In the genomic region with DNA sequence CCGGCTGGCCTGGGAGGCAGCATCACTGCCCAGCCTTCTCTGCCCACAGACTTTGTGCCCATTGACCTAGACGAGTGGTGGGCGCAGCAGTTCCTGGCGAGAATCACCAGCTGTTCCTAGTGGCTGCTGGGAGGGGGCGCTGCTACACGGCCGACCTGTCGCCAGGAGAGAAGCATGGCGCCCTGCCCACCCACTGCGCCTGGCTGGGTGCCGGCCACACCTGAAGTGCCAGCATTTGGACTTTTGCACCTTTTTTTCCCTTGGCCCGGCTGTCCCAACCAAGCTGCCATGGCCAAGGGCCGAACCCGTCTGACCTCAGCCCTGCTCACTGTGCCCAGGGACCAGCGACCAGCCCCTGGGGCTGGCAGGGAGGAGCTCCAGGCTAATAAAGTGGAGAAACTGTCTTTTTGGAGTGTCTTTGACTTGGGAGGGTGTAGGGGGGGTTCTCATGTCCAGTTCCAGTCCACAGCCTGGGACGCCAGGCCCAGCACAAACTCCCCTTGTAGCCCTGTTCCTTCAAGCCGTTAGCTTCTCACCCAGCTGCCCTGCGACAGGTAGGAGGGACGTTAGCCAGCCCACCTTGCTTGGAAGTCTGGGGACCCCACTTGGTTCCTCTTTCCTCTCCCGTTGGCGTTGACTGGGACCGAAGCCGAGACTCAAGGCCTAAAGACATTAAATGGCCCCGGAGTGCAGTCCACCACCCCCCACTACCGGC, we compare ENCODE assay signal across 1 cellular context.
TF ChIP-seq lines count a peak whose summit lies in the region.

No MANE protein-coding gene starts in this region.

TF ChIP-seq in HepG2, 621 proteins besides CTCF, POLR2A, EP300 and RAD21 (continued from another document and continues in another):
- TF ChIP-seq, protein P1, sequence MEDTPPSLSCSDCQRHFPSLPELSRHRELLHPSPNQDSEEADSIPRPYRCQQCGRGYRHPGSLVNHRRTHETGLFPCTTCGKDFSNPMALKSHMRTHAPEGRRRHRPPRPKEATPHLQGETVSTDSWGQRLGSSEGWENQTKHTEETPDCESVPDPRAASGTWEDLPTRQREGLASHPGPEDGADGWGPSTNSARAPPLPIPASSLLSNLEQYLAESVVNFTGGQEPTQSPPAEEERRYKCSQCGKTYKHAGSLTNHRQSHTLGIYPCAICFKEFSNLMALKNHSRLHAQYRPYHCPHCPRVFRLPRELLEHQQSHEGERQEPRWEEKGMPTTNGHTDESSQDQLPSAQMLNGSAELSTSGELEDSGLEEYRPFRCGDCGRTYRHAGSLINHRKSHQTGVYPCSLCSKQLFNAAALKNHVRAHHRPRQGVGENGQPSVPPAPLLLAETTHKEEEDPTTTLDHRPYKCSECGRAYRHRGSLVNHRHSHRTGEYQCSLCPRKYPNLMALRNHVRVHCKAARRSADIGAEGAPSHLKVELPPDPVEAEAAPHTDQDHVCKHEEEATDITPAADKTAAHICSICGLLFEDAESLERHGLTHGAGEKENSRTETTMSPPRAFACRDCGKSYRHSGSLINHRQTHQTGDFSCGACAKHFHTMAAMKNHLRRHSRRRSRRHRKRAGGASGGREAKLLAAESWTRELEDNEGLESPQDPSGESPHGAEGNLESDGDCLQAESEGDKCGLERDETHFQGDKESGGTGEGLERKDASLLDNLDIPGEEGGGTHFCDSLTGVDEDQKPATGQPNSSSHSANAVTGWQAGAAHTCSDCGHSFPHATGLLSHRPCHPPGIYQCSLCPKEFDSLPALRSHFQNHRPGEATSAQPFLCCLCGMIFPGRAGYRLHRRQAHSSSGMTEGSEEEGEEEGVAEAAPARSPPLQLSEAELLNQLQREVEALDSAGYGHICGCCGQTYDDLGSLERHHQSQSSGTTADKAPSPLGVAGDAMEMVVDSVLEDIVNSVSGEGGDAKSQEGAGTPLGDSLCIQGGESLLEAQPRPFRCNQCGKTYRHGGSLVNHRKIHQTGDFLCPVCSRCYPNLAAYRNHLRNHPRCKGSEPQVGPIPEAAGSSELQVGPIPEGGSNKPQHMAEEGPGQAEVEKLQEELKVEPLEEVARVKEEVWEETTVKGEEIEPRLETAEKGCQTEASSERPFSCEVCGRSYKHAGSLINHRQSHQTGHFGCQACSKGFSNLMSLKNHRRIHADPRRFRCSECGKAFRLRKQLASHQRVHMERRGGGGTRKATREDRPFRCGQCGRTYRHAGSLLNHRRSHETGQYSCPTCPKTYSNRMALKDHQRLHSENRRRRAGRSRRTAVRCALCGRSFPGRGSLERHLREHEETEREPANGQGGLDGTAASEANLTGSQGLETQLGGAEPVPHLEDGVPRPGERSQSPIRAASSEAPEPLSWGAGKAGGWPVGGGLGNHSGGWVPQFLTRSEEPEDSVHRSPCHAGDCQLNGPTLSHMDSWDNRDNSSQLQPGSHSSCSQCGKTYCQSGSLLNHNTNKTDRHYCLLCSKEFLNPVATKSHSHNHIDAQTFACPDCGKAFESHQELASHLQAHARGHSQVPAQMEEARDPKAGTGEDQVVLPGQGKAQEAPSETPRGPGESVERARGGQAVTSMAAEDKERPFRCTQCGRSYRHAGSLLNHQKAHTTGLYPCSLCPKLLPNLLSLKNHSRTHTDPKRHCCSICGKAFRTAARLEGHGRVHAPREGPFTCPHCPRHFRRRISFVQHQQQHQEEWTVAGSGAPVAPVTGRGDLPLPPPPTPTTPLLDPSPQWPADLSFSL (CRISPR knock-in tag; IDR thresholded peaks at IDR 0.05): no peak
- TF ChIP-seq ZNF3 (CRISPR knock-in tag; IDR thresholded peaks at IDR 0.05) (no peak), KLF6 (CRISPR knock-in tag; IDR thresholded peaks at IDR 0.05) (no peak), ZNF510 (CRISPR knock-in tag; IDR thresholded peaks at IDR 0.05; ENCODE audit: low read depth) (no peak), ZNF264 (CRISPR knock-in tag; IDR thresholded peaks at IDR 0.05) (0 out of 2 replicates have a peak, but pooled peaks have one; percentile 45), ZNF33B (CRISPR knock-in tag; IDR thresholded peaks at IDR 0.05) (no peak; the same call in 1 of the 2 replicates), ISX (CRISPR knock-in tag; conservative IDR thresholded peaks at IDR 0.05) (no peak), SNAPC2 (CRISPR knock-in tag; IDR thresholded peaks at IDR 0.05) (no peak), ZBTB21 (CRISPR knock-in tag; IDR thresholded peaks at IDR 0.05) (no peak), MIXL1 (CRISPR knock-in tag; IDR thresholded peaks at IDR 0.05) (0 out of 2 replicates have a peak, but pooled peaks have one; percentile 28), IKZF1 (IDR thresholded peaks at IDR 0.05) (no peak), KAT8 (CRISPR knock-in tag; IDR thresholded peaks at IDR 0.05) (0 out of 2 replicates have a peak, but pooled peaks have one; percentile 14), TBL1XR1 (IDR thresholded peaks at IDR 0.05; ENCODE audit: borderline replicate concordance, low read length, partially characterized antibody) (no peak), MIER3 (CRISPR knock-in tag; IDR thresholded peaks at IDR 0.05; ENCODE audit: borderline replicate concordance) (no peak), ZNF530 (CRISPR knock-in tag; IDR thresholded peaks at IDR 0.05; ENCODE audit: low read depth) (no peak), NFKB2 (CRISPR knock-in tag; IDR thresholded peaks at IDR 0.05; ENCODE audit: borderline replicate concordance) (no peak), ARNT2 (CRISPR knock-in tag; IDR thresholded peaks at IDR 0.05; ENCODE audit: low read depth) (no peak), ZNF331 (CRISPR knock-in tag; IDR thresholded peaks at IDR 0.05) (peak; percentile 52; the same call in 1 of the 2 replicates), ZNF552 (CRISPR knock-in tag; IDR thresholded peaks at IDR 0.05; ENCODE audit: borderline replicate concordance) (no peak), ZNF775 (CRISPR knock-in tag; IDR thresholded peaks at IDR 0.05; ENCODE audit: borderline replicate concordance) (no peak), ZNF660 (CRISPR knock-in tag; IDR thresholded peaks at IDR 0.05; ENCODE audit: borderline replicate concordance, low read depth) (no peak), ZNF230 (CRISPR knock-in tag; IDR thresholded peaks at IDR 0.05) (0 out of 2 replicates have a peak, but pooled peaks have one; percentile 15), ZNF556 (CRISPR knock-in tag; IDR thresholded peaks at IDR 0.05; ENCODE audit: borderline replicate concordance) (no peak), NPAS2 (CRISPR knock-in tag; IDR thresholded peaks at IDR 0.05; ENCODE audit: borderline replicate concordance) (no peak), DMAP1 (CRISPR knock-in tag; IDR thresholded peaks at IDR 0.05) (no peak; the same call in 1 of the 2 replicates)
- TF ChIP-seq, protein P2, sequence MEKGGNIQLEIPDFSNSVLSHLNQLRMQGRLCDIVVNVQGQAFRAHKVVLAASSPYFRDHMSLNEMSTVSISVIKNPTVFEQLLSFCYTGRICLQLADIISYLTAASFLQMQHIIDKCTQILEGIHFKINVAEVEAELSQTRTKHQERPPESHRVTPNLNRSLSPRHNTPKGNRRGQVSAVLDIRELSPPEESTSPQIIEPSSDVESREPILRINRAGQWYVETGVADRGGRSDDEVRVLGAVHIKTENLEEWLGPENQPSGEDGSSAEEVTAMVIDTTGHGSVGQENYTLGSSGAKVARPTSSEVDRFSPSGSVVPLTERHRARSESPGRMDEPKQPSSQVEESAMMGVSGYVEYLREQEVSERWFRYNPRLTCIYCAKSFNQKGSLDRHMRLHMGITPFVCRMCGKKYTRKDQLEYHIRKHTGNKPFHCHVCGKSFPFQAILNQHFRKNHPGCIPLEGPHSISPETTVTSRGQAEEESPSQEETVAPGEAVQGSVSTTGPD (CRISPR knock-in tag; IDR thresholded peaks at IDR 0.05): no peak
- TF ChIP-seq, protein P3, sequence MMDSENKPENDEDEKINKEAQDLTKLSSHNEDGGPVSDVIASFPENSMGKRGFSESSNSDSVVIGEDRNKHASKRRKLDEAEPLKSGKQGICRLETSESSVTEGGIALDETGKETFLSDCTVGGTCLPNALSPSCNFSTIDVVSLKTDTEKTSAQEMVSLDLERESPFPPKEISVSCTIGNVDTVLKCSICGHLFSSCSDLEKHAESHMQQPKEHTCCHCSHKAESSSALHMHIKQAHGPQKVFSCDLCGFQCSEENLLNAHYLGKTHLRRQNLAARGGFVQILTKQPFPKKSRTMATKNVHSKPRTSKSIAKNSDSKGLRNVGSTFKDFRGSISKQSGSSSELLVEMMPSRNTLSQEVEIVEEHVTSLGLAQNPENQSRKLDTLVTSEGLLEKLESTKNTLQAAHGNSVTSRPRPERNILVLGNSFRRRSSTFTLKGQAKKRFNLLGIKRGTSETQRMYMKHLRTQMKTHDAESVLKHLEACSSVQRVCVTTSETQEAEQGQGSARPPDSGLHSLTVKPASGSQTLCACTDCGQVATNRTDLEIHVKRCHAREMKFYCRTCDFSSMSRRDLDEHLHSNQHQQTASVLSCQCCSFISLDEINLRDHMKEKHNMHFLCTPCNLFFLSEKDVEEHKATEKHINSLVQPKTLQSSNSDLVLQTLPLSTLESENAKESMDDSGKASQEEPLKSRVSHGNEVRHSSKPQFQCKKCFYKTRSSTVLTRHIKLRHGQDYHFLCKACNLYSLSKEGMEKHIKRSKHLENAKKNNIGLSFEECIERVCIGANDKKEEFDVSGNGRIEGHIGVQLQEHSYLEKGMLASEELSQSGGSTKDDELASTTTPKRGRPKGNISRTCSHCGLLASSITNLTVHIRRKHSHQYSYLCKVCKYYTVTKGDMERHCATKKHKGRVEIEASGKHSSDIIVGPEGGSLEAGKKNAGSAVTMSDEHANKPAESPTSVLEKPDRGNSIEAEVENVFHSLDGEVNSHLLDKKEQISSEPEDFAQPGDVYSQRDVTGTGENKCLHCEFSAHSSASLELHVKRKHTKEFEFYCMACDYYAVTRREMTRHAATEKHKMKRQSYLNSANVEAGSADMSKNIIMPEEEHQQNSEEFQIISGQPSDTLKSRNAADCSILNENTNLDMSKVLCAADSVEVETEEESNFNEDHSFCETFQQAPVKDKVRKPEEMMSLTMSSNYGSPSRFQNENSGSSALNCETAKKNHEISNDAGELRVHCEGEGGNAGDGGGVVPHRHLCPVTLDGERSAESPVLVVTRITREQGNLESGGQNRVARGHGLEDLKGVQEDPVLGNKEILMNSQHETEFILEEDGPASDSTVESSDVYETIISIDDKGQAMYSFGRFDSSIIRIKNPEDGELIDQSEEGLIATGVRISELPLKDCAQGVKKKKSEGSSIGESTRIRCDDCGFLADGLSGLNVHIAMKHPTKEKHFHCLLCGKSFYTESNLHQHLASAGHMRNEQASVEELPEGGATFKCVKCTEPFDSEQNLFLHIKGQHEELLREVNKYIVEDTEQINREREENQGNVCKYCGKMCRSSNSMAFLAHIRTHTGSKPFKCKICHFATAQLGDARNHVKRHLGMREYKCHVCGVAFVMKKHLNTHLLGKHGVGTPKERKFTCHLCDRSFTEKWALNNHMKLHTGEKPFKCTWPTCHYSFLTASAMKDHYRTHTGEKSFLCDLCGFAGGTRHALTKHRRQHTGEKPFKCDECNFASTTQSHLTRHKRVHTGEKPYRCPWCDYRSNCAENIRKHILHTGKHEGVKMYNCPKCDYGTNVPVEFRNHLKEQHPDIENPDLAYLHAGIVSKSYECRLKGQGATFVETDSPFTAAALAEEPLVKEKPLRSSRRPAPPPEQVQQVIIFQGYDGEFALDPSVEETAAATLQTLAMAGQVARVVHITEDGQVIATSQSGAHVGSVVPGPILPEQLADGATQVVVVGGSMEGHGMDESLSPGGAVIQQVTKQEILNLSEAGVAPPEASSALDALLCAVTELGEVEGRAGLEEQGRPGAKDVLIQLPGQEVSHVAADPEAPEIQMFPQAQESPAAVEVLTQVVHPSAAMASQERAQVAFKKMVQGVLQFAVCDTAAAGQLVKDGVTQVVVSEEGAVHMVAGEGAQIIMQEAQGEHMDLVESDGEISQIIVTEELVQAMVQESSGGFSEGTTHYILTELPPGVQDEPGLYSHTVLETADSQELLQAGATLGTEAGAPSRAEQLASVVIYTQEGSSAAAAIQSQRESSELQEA (CRISPR knock-in tag; IDR thresholded peaks at IDR 0.05; ENCODE audit: not compliant biosample characterization): peak; percentile 18
- TF ChIP-seq, protein P4, sequence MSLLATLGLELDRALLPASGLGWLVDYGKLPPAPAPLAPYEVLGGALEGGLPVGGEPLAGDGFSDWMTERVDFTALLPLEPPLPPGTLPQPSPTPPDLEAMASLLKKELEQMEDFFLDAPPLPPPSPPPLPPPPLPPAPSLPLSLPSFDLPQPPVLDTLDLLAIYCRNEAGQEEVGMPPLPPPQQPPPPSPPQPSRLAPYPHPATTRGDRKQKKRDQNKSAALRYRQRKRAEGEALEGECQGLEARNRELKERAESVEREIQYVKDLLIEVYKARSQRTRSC (CRISPR knock-in tag; IDR thresholded peaks at IDR 0.05; ENCODE audit: low read depth): 0 out of 2 replicates have a peak, but pooled peaks have one; percentile 15
- TF ChIP-seq, protein P5, sequence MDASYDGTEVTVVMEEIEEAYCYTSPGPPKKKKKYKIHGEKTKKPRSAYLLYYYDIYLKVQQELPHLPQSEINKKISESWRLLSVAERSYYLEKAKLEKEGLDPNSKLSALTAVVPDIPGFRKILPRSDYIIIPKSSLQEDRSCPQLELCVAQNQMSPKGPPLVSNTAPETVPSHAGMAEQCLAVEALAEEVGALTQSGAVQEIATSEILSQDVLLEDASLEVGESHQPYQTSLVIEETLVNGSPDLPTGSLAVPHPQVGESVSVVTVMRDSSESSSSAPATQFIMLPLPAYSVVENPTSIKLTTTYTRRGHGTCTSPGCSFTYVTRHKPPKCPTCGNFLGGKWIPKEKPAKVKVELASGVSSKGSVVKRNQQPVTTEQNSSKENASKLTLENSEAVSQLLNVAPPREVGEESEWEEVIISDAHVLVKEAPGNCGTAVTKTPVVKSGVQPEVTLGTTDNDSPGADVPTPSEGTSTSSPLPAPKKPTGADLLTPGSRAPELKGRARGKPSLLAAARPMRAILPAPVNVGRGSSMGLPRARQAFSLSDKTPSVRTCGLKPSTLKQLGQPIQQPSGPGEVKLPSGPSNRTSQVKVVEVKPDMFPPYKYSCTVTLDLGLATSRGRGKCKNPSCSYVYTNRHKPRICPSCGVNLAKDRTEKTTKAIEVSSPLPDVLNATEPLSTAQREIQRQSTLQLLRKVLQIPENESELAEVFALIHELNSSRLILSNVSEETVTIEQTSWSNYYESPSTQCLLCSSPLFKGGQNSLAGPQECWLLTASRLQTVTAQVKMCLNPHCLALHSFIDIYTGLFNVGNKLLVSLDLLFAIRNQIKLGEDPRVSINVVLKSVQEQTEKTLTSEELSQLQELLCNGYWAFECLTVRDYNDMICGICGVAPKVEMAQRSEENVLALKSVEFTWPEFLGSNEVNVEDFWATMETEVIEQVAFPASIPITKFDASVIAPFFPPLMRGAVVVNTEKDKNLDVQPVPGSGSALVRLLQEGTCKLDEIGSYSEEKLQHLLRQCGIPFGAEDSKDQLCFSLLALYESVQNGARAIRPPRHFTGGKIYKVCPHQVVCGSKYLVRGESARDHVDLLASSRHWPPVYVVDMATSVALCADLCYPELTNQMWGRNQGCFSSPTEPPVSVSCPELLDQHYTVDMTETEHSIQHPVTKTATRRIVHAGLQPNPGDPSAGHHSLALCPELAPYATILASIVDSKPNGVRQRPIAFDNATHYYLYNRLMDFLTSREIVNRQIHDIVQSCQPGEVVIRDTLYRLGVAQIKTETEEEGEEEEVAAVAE (CRISPR knock-in tag; IDR thresholded peaks at IDR 0.05; ENCODE audit: borderline replicate concordance): peak; percentile 37; the same call in 1 of the 2 replicates
- TF ChIP-seq, protein P6, sequence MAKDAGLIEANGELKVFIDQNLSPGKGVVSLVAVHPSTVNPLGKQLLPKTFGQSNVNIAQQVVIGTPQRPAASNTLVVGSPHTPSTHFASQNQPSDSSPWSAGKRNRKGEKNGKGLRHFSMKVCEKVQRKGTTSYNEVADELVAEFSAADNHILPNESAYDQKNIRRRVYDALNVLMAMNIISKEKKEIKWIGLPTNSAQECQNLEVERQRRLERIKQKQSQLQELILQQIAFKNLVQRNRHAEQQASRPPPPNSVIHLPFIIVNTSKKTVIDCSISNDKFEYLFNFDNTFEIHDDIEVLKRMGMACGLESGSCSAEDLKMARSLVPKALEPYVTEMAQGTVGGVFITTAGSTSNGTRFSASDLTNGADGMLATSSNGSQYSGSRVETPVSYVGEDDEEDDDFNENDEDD (CRISPR knock-in tag; IDR thresholded peaks at IDR 0.05; ENCODE audit: borderline replicate concordance): peak; percentile 46; the same call in 1 of the 2 replicates
